In the genomic region with DNA sequence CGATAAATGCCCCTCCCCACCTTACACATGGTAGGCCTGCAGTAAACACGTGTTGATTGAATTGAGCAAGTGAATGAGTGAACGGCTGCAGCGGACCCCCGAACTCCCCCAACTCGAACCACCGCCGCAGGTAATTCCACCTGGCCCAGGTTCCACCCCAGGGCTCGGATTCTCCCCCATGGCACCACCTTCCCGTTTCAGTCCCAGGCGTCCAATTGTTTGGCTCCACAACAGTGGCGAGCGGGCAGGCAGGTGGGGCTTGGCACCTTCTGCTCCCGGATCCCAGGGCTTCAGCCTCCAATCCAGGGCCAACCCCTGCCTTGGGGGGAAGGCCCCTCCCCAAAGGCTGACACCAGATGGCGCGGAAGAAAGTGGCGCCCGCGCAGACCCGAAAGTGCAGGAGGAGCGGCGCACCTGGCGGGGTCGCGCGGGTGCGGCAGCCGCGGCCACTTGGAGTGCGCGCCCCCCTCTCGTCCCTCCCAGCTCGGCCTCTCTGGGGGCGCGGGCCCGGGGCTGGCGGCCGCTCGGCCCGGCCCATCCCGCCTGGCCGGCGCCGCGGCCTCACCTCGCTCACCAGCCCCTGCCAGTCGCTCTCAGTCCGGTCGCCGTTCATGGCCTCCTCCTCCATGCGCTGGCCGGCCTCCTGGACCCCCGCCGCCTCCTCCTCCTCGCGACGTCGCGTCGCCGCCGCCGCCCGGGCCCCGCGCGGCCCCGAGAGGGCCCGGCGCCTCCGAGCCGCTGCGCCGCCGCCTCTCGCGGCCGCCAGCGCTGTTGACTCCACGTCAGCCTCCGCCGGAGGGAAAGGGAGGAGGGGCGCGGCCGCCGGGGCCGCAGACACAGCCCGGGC, we compare ENCODE assay signal across 8 cellular contexts. TPM values are rescaled to one million over a fixed set of nuclear protein-coding genes. Genes with fewer than 3 reads are reported as not detected.
DNase-seq lines count a peak whose midpoint lies in the region; ATAC-seq and TF ChIP-seq lines count a peak whose summit lies in the region.

A gene (minus strand): TSS at position 791 of the 847 bp plus-strand sequence. CDS start 178 bp downstream, at position 613.

- peak within 1 kb of the TSS; percentile 66 for H3K9ac ChIP-seq in MM.1S (ENCODE audit: low read length)

- H3K27ac ChIP-seq in MM.1S (ENCODE audit: low read length) (no peak within 1 kb of the TSS), esophagus (ENCODE audit: low read depth in 2 of 2, low read length in 1 of 2) (peak within 1 kb of the TSS; percentile 69 to 86), thoracic aorta (peak within 1 kb of the TSS; percentile 83 to 90)

- DNase-seq in EH (ENCODE audit: low read depth) (peak; percentile 75), MM.1S (peak; percentile 62), mesenteric fat pad (ENCODE audit: low spot score) (no peak), thoracic aorta (ENCODE audit: low spot score) (peak; percentile 4), GDM1 (lab: John Stamatoyannopoulos, UW) (no peak)
- no peak for DNase-seq in stimulated activated CD8-positive, alpha-beta memory T cell treated with anti-CD3 and anti-CD28 coated beads, Interleukin-4, amount 100 ng/mL, for 48 hours

- H3K4me1 ChIP-seq in MM.1S (ENCODE audit: low read length) (no peaks in the 10 kb centered on the region; the same call in 1 of the 2 replicates), esophagus (ENCODE audit: control insufficient read depth in 2 of 2, insufficient read depth in 2 of 2, low read length in 1 of 2) (peaks cover 0 to 2% of the 10 kb centered on the region in 2 donors), thoracic aorta (ENCODE audit: control insufficient read depth in 1 of 2, low read depth in 2 of 2) (peaks cover 0 to 27% of the 10 kb centered on the region in 2 donors)

- H3K79me2 ChIP-seq in MM.1S (ENCODE audit: low read length) = no peaks in the 10 kb centered on the region

- H3K4me2 ChIP-seq in MM.1S (ENCODE audit: low read depth, low read length) = peak within 1 kb of the TSS; percentile 88

- no peaks in the 10 kb centered on the region for H3F3A ChIP-seq in MM.1S (ENCODE audit: insufficient read depth, low read length)

- H3K9me3 ChIP-seq in MM.1S (replicated peaks; ENCODE audit: insufficient read depth, low read length) (no peaks in the 10 kb centered on the region), esophagus (ENCODE audit: control insufficient read depth in 2 of 2, insufficient read depth in 1 of 2, low read depth in 1 of 2, low read length in 1 of 2) (peaks cover 0 to 8% of the 10 kb centered on the region in 2 donors), thoracic aorta (no peaks in the 10 kb centered on the region)

- H3K9me2 ChIP-seq in MM.1S (replicated peaks; ENCODE audit: insufficient read depth, low read length) = no peaks in the 10 kb centered on the region

- H3K4me3 ChIP-seq in MM.1S (ENCODE audit: low read length) = peak within 1 kb of the TSS; percentile 70
- peak within 1 kb of the TSS; percentile 62 to 64 for H3K4me3 ChIP-seq in esophagus (ENCODE audit: low read depth in 1 of 2, low read length in 2 of 2)
- H3K4me3 ChIP-seq in thoracic aorta = peak within 1 kb of the TSS; percentile 82

- ATAC-seq in SK-N-SH treated with all-trans-retinoic acid at 6 μM for 48 hours (peak; percentile 86), thoracic aorta (ENCODE audit: insufficient number of reproducible peaks, low FRiP score, low read depth) (peak; percentile 68)

- no peak; the same call in 1 of the 2 replicates for TF ChIP-seq CTCF in MM.1S (IDR thresholded peaks at IDR 0.05; ENCODE audit: low read length)
- TF ChIP-seq CTCF in thoracic aorta (IDR thresholded peaks at IDR 0.05) = no peak

- WGBS in esophagus, 2 donors = 3 to 6% methylated on average over 53 to 88 of the region's 88 CpGs

- no peaks in the 10 kb centered on the region for H4K20me1 ChIP-seq in MM.1S (ENCODE audit: insufficient read depth, low read length)

- peak within 1 kb of the TSS; percentile 95 for H2AFZ ChIP-seq in MM.1S (ENCODE audit: low read length)

- H3K27me3 ChIP-seq in MM.1S (replicated peaks; ENCODE audit: insufficient read depth, low read length) = no peaks in the 10 kb centered on the region
- H3K27me3 ChIP-seq in esophagus (ENCODE audit: control insufficient read depth in 1 of 2, insufficient read depth in 2 of 2, low read length in 2 of 2) = no peaks in the 10 kb centered on the region
- no peaks in the 10 kb centered on the region for H3K27me3 ChIP-seq in thoracic aorta (replicated peaks; ENCODE audit: insufficient read depth)

- H3K36me3 ChIP-seq in MM.1S (replicated peaks; ENCODE audit: insufficient read depth, low read length) (no peaks in the 10 kb centered on the region), esophagus (ENCODE audit: control insufficient read depth in 2 of 2, insufficient read depth in 2 of 2, low read length in 1 of 2) (peaks cover 2 to 3% of the 10 kb centered on the region in 2 donors), thoracic aorta (peaks cover 8% of the 10 kb centered on the region)

TF ChIP-seq in SK-N-SH treated with all-trans-retinoic acid at 6 μM for 48 hours, 23 proteins besides CTCF, POLR2A, EP300 and RAD21:
- TF ChIP-seq ESRRG (CRISPR knock-in tag; IDR thresholded peaks at IDR 0.05) (no peak), SNAI2 (CRISPR knock-in tag; IDR thresholded peaks at IDR 0.05) (no peak), ZFP30 (CRISPR knock-in tag; IDR thresholded peaks at IDR 0.05) (no peak), OSR1 (CRISPR knock-in tag; IDR thresholded peaks at IDR 0.05) (no peak), ZNF565 (CRISPR knock-in tag; conservative IDR thresholded peaks at IDR 0.05; ENCODE audit: low read depth) (no peak), GLIS3 (CRISPR knock-in tag; IDR thresholded peaks at IDR 0.05) (no peak), BACH2 (CRISPR knock-in tag; IDR thresholded peaks at IDR 0.05; ENCODE audit: borderline replicate concordance) (no peak), ARNTL (CRISPR knock-in tag; IDR thresholded peaks at IDR 0.05; ENCODE audit: borderline replicate concordance, low read depth) (no peak), ZC3H10 (CRISPR knock-in tag; IDR thresholded peaks at IDR 0.05) (no peak), PPARA (CRISPR knock-in tag; IDR thresholded peaks at IDR 0.05; ENCODE audit: borderline replicate concordance) (no peak)
- TF ChIP-seq, protein P1, sequence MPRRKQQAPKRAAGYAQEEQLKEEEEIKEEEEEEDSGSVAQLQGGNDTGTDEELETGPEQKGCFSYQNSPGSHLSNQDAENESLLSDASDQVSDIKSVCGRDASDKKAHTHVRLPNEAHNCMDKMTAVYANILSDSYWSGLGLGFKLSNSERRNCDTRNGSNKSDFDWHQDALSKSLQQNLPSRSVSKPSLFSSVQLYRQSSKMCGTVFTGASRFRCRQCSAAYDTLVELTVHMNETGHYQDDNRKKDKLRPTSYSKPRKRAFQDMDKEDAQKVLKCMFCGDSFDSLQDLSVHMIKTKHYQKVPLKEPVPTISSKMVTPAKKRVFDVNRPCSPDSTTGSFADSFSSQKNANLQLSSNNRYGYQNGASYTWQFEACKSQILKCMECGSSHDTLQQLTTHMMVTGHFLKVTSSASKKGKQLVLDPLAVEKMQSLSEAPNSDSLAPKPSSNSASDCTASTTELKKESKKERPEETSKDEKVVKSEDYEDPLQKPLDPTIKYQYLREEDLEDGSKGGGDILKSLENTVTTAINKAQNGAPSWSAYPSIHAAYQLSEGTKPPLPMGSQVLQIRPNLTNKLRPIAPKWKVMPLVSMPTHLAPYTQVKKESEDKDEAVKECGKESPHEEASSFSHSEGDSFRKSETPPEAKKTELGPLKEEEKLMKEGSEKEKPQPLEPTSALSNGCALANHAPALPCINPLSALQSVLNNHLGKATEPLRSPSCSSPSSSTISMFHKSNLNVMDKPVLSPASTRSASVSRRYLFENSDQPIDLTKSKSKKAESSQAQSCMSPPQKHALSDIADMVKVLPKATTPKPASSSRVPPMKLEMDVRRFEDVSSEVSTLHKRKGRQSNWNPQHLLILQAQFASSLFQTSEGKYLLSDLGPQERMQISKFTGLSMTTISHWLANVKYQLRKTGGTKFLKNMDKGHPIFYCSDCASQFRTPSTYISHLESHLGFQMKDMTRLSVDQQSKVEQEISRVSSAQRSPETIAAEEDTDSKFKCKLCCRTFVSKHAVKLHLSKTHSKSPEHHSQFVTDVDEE (CRISPR knock-in tag; IDR thresholded peaks at IDR 0.05) = no peak
- TF ChIP-seq, protein P2, sequence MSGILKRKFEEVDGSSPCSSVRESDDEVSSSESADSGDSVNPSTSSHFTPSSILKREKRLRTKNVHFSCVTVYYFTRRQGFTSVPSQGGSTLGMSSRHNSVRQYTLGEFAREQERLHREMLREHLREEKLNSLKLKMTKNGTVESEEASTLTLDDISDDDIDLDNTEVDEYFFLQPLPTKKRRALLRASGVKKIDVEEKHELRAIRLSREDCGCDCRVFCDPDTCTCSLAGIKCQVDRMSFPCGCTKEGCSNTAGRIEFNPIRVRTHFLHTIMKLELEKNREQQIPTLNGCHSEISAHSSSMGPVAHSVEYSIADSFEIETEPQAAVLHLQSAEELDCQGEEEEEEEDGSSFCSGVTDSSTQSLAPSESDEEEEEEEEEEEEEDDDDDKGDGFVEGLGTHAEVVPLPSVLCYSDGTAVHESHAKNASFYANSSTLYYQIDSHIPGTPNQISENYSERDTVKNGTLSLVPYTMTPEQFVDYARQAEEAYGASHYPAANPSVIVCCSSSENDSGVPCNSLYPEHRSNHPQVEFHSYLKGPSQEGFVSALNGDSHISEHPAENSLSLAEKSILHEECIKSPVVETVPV (CRISPR knock-in tag; IDR thresholded peaks at IDR 0.05) = no peak

RNA-seq across cellular contexts. Expression of the gene that starts here (rescaled TPM):
- 1 to 10 TPM; 1.9 to 2.4 TPM for polyA plus RNA-seq in esophagus
- total RNA-seq in mesenteric fat pad = 23.2 TPM
- total RNA-seq in thoracic aorta = 10 to 100 TPM; 11.8 to 30.1 TPM

Comparison
In these comparisons a context has a peak if more than half of its experiments do, and no peak if none do; other contexts are left out.
1. DNase-seq: peak in EH (single experiment), MM.1S (single experiment) and thoracic aorta (single experiment); none in mesenteric fat pad (single experiment), GDM1 (single experiment) and stimulated activated CD8-positive, alpha-beta memory T cell treated with anti-CD3 and anti-CD28 coated beads, Interleukin-4, amount 100 ng/mL, for 48 hours (single experiment).
2. Peak in every context shown above with its lines, with median percentiles within 50 percentile points of each other: H3K4me3 ChIP-seq.